In genomic region chr2:8229546-8229986, GRCh38 we compare ENCODE assay signal across 8 cellular contexts.
DNase-seq lines count a peak whose midpoint lies in the region; ATAC-seq, FAIRE-seq and TF ChIP-seq lines count a peak whose summit lies in the region.

No MANE protein-coding gene starts in this region.

- no peak overlapping the region for H3K4me2 ChIP-seq in GM23338

- H3K4me1 Mint-ChIP-seq in GM23338, result peaks cover under 1% of the 10 kb centered on the region; the same call in 2 of the 3 replicates
- peaks cover 10% of the 10 kb centered on the region for H3K4me1 Mint-ChIP-seq in activated CD8-positive, alpha-beta T cell treated with anti-CD3 and anti-CD28 coated beads for 36 hours (ENCODE audit: low read depth)
- H3K4me1 Mint-ChIP-seq in glutamatergic neuron (ENCODE audit: low read depth, unreplicated experiment), result no peaks in the 10 kb centered on the region

- H3K27ac ChIP-seq in GM23338 (ENCODE audit: low read depth), result no peak overlapping the region
- no peak overlapping the region for H3K27ac ChIP-seq in small intestine (ENCODE audit: low read depth in 1 of 2, low read length in 1 of 2)

- no peaks in the 10 kb centered on the region for H3K9me3 ChIP-seq in small intestine (ENCODE audit: control insufficient read depth, low read depth)

- 0 out of 2 replicates have a peak overlapping the region, but pooled peaks have one; percentile 44 for H3K27ac Mint-ChIP-seq in GM23338
- peak overlapping the region; percentile 61 for H3K27ac Mint-ChIP-seq in activated CD8-positive, alpha-beta T cell treated with anti-CD3 and anti-CD28 coated beads for 36 hours
- H3K27ac Mint-ChIP-seq in glutamatergic neuron (ENCODE audit: unreplicated experiment), result no peak overlapping the region

- TF ChIP-seq CTCF in GM12865 (IDR thresholded peaks at IDR 0.05; ENCODE audit: insufficient read depth, low read depth, low read length, missing control alignments) (no peak), GM23338 (conservative IDR thresholded peaks at IDR 0.05; ENCODE audit: low read depth in 2 of 2) (no peak), glutamatergic neuron (IDR thresholded peaks at IDR 0.05; ENCODE audit: partially characterized antibody, unreplicated experiment) (no peak)
- no peak for TF ChIP-seq CTCF in activated CD8-positive, alpha-beta T cell treated with anti-CD3 and anti-CD28 coated beads for 36 hours (IDR thresholded peaks at IDR 0.05)

- H3K4me3 Mint-ChIP-seq in GM23338, result no peak overlapping the region
- H3K4me3 Mint-ChIP-seq in activated CD8-positive, alpha-beta T cell treated with anti-CD3 and anti-CD28 coated beads for 36 hours, result peak overlapping the region; percentile 24
- H3K4me3 Mint-ChIP-seq in glutamatergic neuron (ENCODE audit: unreplicated experiment), result no peak overlapping the region

- no peaks in the 10 kb centered on the region for H3K79me2 ChIP-seq in GM23338 (replicated peaks; ENCODE audit: insufficient read depth)

- peak overlapping the region; percentile 97; the same call in 1 of the 2 replicates for H2AFZ ChIP-seq in GM23338

- POLR2A ChIA-PET in activated CD8-positive, alpha-beta T cell treated with anti-CD3 and anti-CD28 coated beads for 36 hours (lab: Charles Lee), result interaction anchor here (0.8 kb wide), 1 partner anchor 134 kb away, joined by 3 read pairs; no protein-coding TSS in a partner anchor

- intact Hi-C loops in activated CD8-positive, alpha-beta T cell treated with anti-CD3 and anti-CD28 coated beads for 36 hours (cut with micrococcal nuclease), result no loop called here

- ATAC-seq in GM23338, result peak; percentile 68
- peak; percentile 98 for ATAC-seq in activated CD8-positive, alpha-beta T cell treated with anti-CD3 and anti-CD28 coated beads for 36 hours

- CTCF ChIA-PET in activated CD8-positive, alpha-beta T cell treated with anti-CD3 and anti-CD28 coated beads for 36 hours (lab: Charles Lee), result interaction anchor here (0.9 kb wide), 1 partner anchor 35 kb away, joined by 3 read pairs; no protein-coding TSS in a partner anchor

- H3K4me1 ChIP-seq in GM23338 (ENCODE audit: insufficient read depth) (peaks cover 6% of the 10 kb centered on the region; the same call in 1 of the 2 replicates), small intestine (ENCODE audit: control insufficient read depth in 2 of 2, insufficient read depth in 1 of 2, low read depth in 1 of 2, low read length in 1 of 2) (no peaks in the 10 kb centered on the region)

- H3K9me3 Mint-ChIP-seq in GM23338 (no peaks in the 10 kb centered on the region; the same call in 2 of the 3 replicates), glutamatergic neuron (ENCODE audit: unreplicated experiment) (peaks cover 1% of the 10 kb centered on the region)
- H3K9me3 Mint-ChIP-seq in activated CD8-positive, alpha-beta T cell treated with anti-CD3 and anti-CD28 coated beads for 36 hours, result no peaks in the 10 kb centered on the region

- no peaks in the 10 kb centered on the region for H4K20me1 ChIP-seq in GM23338 (replicated peaks; ENCODE audit: insufficient read depth)

- peaks cover 13% of the 10 kb centered on the region for H3K9me2 ChIP-seq in GM23338 (ENCODE audit: insufficient read depth)

- peaks cover 4% of the 10 kb centered on the region for H3K27me3 Mint-ChIP-seq in GM23338 (ENCODE audit: insufficient read depth, low read depth, poor library complexity)
- H3K27me3 Mint-ChIP-seq in activated CD8-positive, alpha-beta T cell treated with anti-CD3 and anti-CD28 coated beads for 36 hours, result peaks cover 3% of the 10 kb centered on the region
- H3K27me3 Mint-ChIP-seq in glutamatergic neuron (ENCODE audit: unreplicated experiment), result no peaks in the 10 kb centered on the region

- DNase-seq in GM12865 (ENCODE audit: low read depth) (peak; percentile 87), GM23338 (ENCODE audit: low spot score) (peak; percentile 12), M059J (ENCODE audit: low read depth) (peak; percentile 34), fibroblast of the conjunctiva (ENCODE audit: low read depth) (peak; percentile 80), small intestine (peak; percentile 51), germinal center (ENCODE audit: low spot score) (no peak), glutamatergic neuron (no peak)
- peak; percentile 72 for DNase-seq in activated CD8-positive, alpha-beta T cell treated with anti-CD3 and anti-CD28 coated beads for 36 hours

- H3K36me3 Mint-ChIP-seq in GM23338 (ENCODE audit: low read depth) (0 out of 3 replicates have a peak, but pooled peaks cover under 1% of the 10 kb centered on the region), glutamatergic neuron (ENCODE audit: unreplicated experiment) (no peaks in the 10 kb centered on the region)
- H3K36me3 Mint-ChIP-seq in activated CD8-positive, alpha-beta T cell treated with anti-CD3 and anti-CD28 coated beads for 36 hours (ENCODE audit: low read depth), result no peaks in the 10 kb centered on the region

- no peak for FAIRE-seq in small intestine (lab: Jason Lieb, UNC)

- H3K4me3 ChIP-seq in GM12865 (ENCODE audit: low read depth, low read length) (no peak overlapping the region), GM23338 (no peak overlapping the region), small intestine (ENCODE audit: low read depth in 1 of 2, low read length in 2 of 2) (no peak overlapping the region)

- H3K27me3 ChIP-seq in GM23338 (ENCODE audit: insufficient read depth) (no peaks in the 10 kb centered on the region), small intestine (ENCODE audit: control insufficient read depth in 2 of 2, insufficient read depth in 2 of 2, low read length in 2 of 2) (no peaks in the 10 kb centered on the region)

- WGBS in small intestine, 3 donors, result 40 to 66% (median 55%) methylated on average over 10 of the region's 10 CpGs

- no peaks in the 10 kb centered on the region for H3K36me3 ChIP-seq in GM23338 (ENCODE audit: insufficient read depth)
- H3K36me3 ChIP-seq in small intestine (ENCODE audit: control insufficient read depth in 2 of 2, insufficient read depth in 2 of 2, low read length in 2 of 2), result no peaks in the 10 kb centered on the region

- H3F3A ChIP-seq in GM23338 (replicated peaks; ENCODE audit: low read depth), result no peaks in the 10 kb centered on the region

TF ChIP-seq in GM23338, 12 proteins besides CTCF, POLR2A, EP300 and RAD21 (continues in another document):
- TF ChIP-seq ZNF114 (CRISPR knock-in tag; IDR thresholded peaks at IDR 0.05) (no peak), STAT1 (IDR thresholded peaks at IDR 0.05; ENCODE audit: unreplicated experiment) (no peak), EZH2 (IDR thresholded peaks at IDR 0.05; ENCODE audit: low read depth, unreplicated experiment) (no peak), POLR2AphosphoS5 (IDR thresholded peaks at IDR 0.05; ENCODE audit: low read depth) (no peak), NANOG (IDR thresholded peaks at IDR 0.05; ENCODE audit: borderline replicate concordance) (no peak), ZNF331 (CRISPR knock-in tag; IDR thresholded peaks at IDR 0.05; ENCODE audit: low read depth) (no peak), JUNB (IDR thresholded peaks at IDR 0.05; ENCODE audit: unreplicated experiment) (no peak), EZH2phosphoT487 (IDR thresholded peaks at IDR 0.05; ENCODE audit: unreplicated experiment) (no peak)
- TF ChIP-seq, protein P1, sequence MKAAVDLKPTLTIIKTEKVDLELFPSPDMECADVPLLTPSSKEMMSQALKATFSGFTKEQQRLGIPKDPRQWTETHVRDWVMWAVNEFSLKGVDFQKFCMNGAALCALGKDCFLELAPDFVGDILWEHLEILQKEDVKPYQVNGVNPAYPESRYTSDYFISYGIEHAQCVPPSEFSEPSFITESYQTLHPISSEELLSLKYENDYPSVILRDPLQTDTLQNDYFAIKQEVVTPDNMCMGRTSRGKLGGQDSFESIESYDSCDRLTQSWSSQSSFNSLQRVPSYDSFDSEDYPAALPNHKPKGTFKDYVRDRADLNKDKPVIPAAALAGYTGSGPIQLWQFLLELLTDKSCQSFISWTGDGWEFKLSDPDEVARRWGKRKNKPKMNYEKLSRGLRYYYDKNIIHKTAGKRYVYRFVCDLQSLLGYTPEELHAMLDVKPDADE (IDR thresholded peaks at IDR 0.05), result no peak

Comparison
In these comparisons a context has a peak if more than half of its experiments do, and no peak if none do; other contexts are left out.
1. DNase-seq: peak in GM12865 (single experiment), GM23338 (single experiment), M059J (single experiment), activated CD8-positive, alpha-beta T cell treated with anti-CD3 and anti-CD28 coated beads for 36 hours (single experiment), fibroblast of the conjunctiva (single experiment) and small intestine (single experiment); none in germinal center (single experiment) and glutamatergic neuron (single experiment).